In the genomic region with DNA sequence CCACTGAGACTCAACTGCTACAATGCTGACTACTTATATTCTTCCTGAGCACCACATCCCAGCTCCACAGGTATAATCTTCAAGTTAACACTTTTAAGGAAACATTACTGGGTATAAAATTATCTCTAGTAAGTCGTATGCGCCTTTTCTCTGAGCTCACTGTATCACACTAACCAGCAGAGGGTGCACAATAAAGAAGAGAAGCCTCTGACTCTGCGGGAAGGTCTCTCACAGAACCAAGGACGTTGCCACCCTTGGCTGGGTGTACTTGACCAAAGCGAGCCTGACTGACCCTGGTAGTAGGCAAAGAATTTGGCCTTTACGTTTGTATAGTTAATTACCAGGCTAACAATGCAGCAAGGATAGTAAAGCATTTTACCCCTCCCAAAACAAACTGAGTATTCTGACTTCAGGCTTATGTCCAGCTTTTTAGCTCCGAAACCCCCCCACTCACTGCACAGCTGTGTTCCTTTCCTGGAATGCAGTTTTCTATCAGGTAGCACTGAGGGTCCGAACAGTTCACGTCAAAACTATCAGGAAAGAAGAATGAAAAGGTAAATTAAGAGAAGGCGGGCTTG, we compare ENCODE assay signal across 8 cellular contexts. TPM values are rescaled to one million over a fixed set of nuclear protein-coding genes. Genes with fewer than 3 reads are reported as not detected.
DNase-seq lines count a peak whose midpoint lies in the region; FAIRE-seq and TF ChIP-seq lines count a peak whose summit lies in the region.

A gene with protein sequence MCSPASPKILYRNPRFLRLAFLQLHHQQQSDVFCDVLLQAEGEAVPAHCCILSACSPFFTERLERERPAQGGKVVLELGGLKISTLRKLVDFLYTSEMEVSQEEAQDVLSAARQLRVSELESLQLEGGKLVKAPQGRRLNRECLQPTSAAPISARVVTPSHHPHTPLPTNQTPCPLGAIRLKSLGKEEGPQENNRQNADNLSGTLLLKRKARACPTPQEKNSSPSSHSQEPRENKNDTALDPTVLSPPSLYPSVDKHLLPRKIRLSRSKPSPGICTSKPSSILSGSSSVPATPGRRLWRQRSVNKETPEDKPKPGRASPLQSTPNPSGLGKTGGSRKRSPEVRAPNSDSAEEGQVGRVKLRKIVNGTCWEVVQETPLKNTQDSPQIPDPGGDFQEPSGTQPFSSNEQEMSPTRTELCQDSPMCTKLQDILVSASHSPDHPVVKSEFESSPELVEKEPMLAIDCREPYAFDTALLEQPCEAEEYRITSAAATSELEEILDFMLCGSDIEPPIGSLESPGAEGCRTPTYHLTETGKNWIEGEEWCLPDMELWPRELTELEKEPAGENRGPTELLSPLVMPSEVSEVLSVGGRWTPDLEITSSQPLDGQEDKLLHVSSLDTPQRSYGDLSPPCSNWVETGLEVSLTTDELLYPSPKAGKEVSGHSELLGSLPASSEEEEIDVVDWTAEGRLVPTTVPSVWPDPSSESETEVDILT (minus strand): TSS at position 144 of the 578 bp plus-strand sequence. CDS start 631 bp downstream, outside the sequence.

- no peaks in the 10 kb centered on the region for H3K9me3 Mint-ChIP-seq in activated CD4-positive, alpha-beta T cell treated with anti-CD3 and anti-CD28 coated beads, Interleukin-2, amount 10 ng/mL, durations not matched to agents 7 days and 5 days
- no peaks in the 10 kb centered on the region for H3K9me3 Mint-ChIP-seq in activated CD4-positive, alpha-beta memory T cell treated with anti-CD3 and anti-CD28 coated beads, Interleukin-2, amount 10 ng/mL, durations not matched to agents 7 days and 5 days

- intact Hi-C loops in kidney (cut with DNase I): no loop called here

- H3K27ac ChIP-seq in kidney (ENCODE audit: low read depth in 2 of 2, low read length in 2 of 2): no peak within 1 kb of the TSS

- H3K4me3 ChIP-seq in astrocyte of the spinal cord (ENCODE audit: low read depth, low read length) (no peak within 1 kb of the TSS), kidney (ENCODE audit: low read length in 2 of 2) (no peak within 1 kb of the TSS)

- no peak within 1 kb of the TSS for H3K9ac ChIP-seq in kidney (ENCODE audit: low read length in 2 of 2)

- H3K27me3 Mint-ChIP-seq in activated CD4-positive, alpha-beta T cell treated with anti-CD3 and anti-CD28 coated beads, Interleukin-2, amount 10 ng/mL, durations not matched to agents 7 days and 5 days: no peaks in the 10 kb centered on the region
- no peaks in the 10 kb centered on the region for H3K27me3 Mint-ChIP-seq in activated CD4-positive, alpha-beta memory T cell treated with anti-CD3 and anti-CD28 coated beads, Interleukin-2, amount 10 ng/mL, durations not matched to agents 7 days and 5 days

- peaks cover 0 to under 1% of the 10 kb centered on the region in 2 donors for H3K4me1 ChIP-seq in kidney (ENCODE audit: control insufficient read depth in 1 of 2, insufficient read depth in 1 of 2, low read depth in 1 of 2, low read length in 2 of 2)

- H3K36me3 ChIP-seq in kidney (ENCODE audit: control insufficient read depth in 1 of 2, insufficient read depth in 2 of 2, low read length in 2 of 2): no peaks in the 10 kb centered on the region

- no peak within 1 kb of the TSS for H3K4me3 Mint-ChIP-seq in activated CD4-positive, alpha-beta T cell treated with anti-CD3 and anti-CD28 coated beads, Interleukin-2, amount 10 ng/mL, durations not matched to agents 7 days and 5 days
- no peak within 1 kb of the TSS for H3K4me3 Mint-ChIP-seq in activated CD4-positive, alpha-beta memory T cell treated with anti-CD3 and anti-CD28 coated beads, Interleukin-2, amount 10 ng/mL, durations not matched to agents 7 days and 5 days

- FAIRE-seq in kidney (lab: Jason Lieb, UNC): no peak

- H3K36me3 Mint-ChIP-seq in activated CD4-positive, alpha-beta T cell treated with anti-CD3 and anti-CD28 coated beads, Interleukin-2, amount 10 ng/mL, durations not matched to agents 7 days and 5 days (ENCODE audit: low read depth): peaks cover 5% of the 10 kb centered on the region
- H3K36me3 Mint-ChIP-seq in activated CD4-positive, alpha-beta memory T cell treated with anti-CD3 and anti-CD28 coated beads, Interleukin-2, amount 10 ng/mL, durations not matched to agents 7 days and 5 days (ENCODE audit: low read depth): peaks cover 14% of the 10 kb centered on the region

- no peak within 1 kb of the TSS for H3K27ac Mint-ChIP-seq in activated CD4-positive, alpha-beta T cell treated with anti-CD3 and anti-CD28 coated beads, Interleukin-2, amount 10 ng/mL, durations not matched to agents 7 days and 5 days
- H3K27ac Mint-ChIP-seq in activated CD4-positive, alpha-beta memory T cell treated with anti-CD3 and anti-CD28 coated beads, Interleukin-2, amount 10 ng/mL, durations not matched to agents 7 days and 5 days: no peak within 1 kb of the TSS

- POLR2A ChIA-PET in activated CD4-positive, alpha-beta T cell treated with anti-CD3 and anti-CD28 coated beads, Interleukin-2, amount 10 ng/mL, durations not matched to agents 7 days and 5 days (lab: Charles Lee): interaction anchor here (1.4 kb wide), 1 partner anchor 17 kb away, joined by 3 read pairs; no protein-coding TSS in a partner anchor
- POLR2A ChIA-PET in activated CD4-positive, alpha-beta memory T cell treated with anti-CD3 and anti-CD28 coated beads, Interleukin-2, amount 10 ng/mL, durations not matched to agents 7 days and 5 days (lab: Charles Lee): interaction anchor here (0.8 to 2.1 kb wide), 3 partner anchors 10 to 49 kb away, joined by 3 to 13 read pairs (median 4); a partner anchor contains a TSS

- CTCF ChIA-PET in activated CD4-positive, alpha-beta T cell treated with anti-CD3 and anti-CD28 coated beads, Interleukin-2, amount 10 ng/mL, durations not matched to agents 7 days and 5 days (lab: Charles Lee): interaction anchor here (1.2 to 1.8 kb wide), 4 partner anchors 8 to 80 kb away, joined by 3 to 8 read pairs (median 5); no protein-coding TSS in a partner anchor
- CTCF ChIA-PET in activated CD4-positive, alpha-beta memory T cell treated with anti-CD3 and anti-CD28 coated beads, Interleukin-2, amount 10 ng/mL, durations not matched to agents 7 days and 5 days (lab: Charles Lee): interaction anchor here (0.5 to 2.2 kb wide), 13 partner anchors 9 to 84 kb away, joined by 3 to 60 read pairs (median 3); a partner anchor contains a TSS

- peaks cover 12% of the 10 kb centered on the region for H3K4me1 Mint-ChIP-seq in activated CD4-positive, alpha-beta T cell treated with anti-CD3 and anti-CD28 coated beads, Interleukin-2, amount 10 ng/mL, durations not matched to agents 7 days and 5 days
- H3K4me1 Mint-ChIP-seq in activated CD4-positive, alpha-beta memory T cell treated with anti-CD3 and anti-CD28 coated beads, Interleukin-2, amount 10 ng/mL, durations not matched to agents 7 days and 5 days: peaks cover 4% of the 10 kb centered on the region

- no peaks in the 10 kb centered on the region for H3K9me3 ChIP-seq in kidney (ENCODE audit: control insufficient read depth in 1 of 2, low read length in 2 of 2)

- DNase-seq in activated CD4-positive, alpha-beta T cell treated with anti-CD3 and anti-CD28 coated beads, Interleukin-2, amount 10 ng/mL, durations not matched to agents 7 days and 5 days: peak; percentile 31
- DNase-seq in activated CD4-positive, alpha-beta T cell treated with anti-CD3 and anti-CD28 coated beads for 48 hours: no peak
- DNase-seq in NCI-H1930 (lab: John Stamatoyannopoulos, UW) (peak; percentile 6 to 7), astrocyte of the spinal cord (ENCODE audit: low read depth, low spot score) (peak; percentile 64), kidney (no peak), SIG-M5 treated with dmso at 0.1 percent for 504 hours (lab: John Stamatoyannopoulos, UW; ENCODE audit: unreplicated experiment) (no peak), mucosa of gallbladder (ENCODE audit: low spot score) (no peak)
- DNase-seq in activated CD4-positive, alpha-beta memory T cell treated with anti-CD3 and anti-CD28 coated beads, Interleukin-2, amount 10 ng/mL, durations not matched to agents 7 days and 5 days: no peak

- in situ Hi-C loops in astrocyte of the spinal cord (cut with HindIII; ENCODE audit: low sequenced_read_pairs): no loop called here

- TF ChIP-seq CTCF in astrocyte of the spinal cord (IDR thresholded peaks at IDR 0.05; ENCODE audit: low read depth, low read length) (peak; percentile 65), kidney (IDR thresholded peaks at IDR 0.05; ENCODE audit: borderline replicate concordance, extremely low read depth, insufficient read depth) (peak; percentile 70)

RNA-seq across cellular contexts. Expression of the gene that starts here (rescaled TPM):
- not detected for total RNA-seq in activated CD4-positive, alpha-beta T cell treated with anti-CD3 and anti-CD28 coated beads, Interleukin-2, amount 10 ng/mL, durations not matched to agents 7 days and 5 days
- total RNA-seq in kidney (not detected), mucosa of gallbladder (not detected)
- polyA plus RNA-seq in kidney (ENCODE audit: insufficient read depth, low read depth, low replicate concordance): not detected
- total RNA-seq in activated CD4-positive, alpha-beta memory T cell treated with anti-CD3 and anti-CD28 coated beads, Interleukin-2, amount 10 ng/mL, durations not matched to agents 7 days and 5 days: not detected

Comparison
In these comparisons a context has a peak if more than half of its experiments do, and no peak if none do; other contexts are left out.
1. Peak in DNase-seq in activated CD4-positive, alpha-beta T cell treated with anti-CD3 and anti-CD28 coated beads, Interleukin-2, amount 10 ng/mL, durations not matched to agents 7 days and 5 days; RNA of the gene not detected or under 1 TPM.
2. DNase-seq: peak in NCI-H1930 (2 of 2) and astrocyte of the spinal cord (single experiment); none in activated CD4-positive, alpha-beta T cell treated with anti-CD3 and anti-CD28 coated beads for 48 hours (single experiment), kidney (single experiment), SIG-M5 treated with dmso at 0.1 percent for 504 hours (single experiment), mucosa of gallbladder (single experiment) and activated CD4-positive, alpha-beta memory T cell treated with anti-CD3 and anti-CD28 coated beads, Interleukin-2, amount 10 ng/mL, durations not matched to agents 7 days and 5 days (single experiment).